21 cellular contexts compared by ENCODE assay signal in genomic region chr7:93202594-93203273, GRCh38. TPM values are rescaled to one million over a fixed set of nuclear protein-coding genes. Genes with fewer than 3 reads are reported as not detected.
"Had no signal": no experiment of that assay in that cellular context is flagged by ENCODE, and none has a peak within 500 bp of the region (broad histone marks: within the 10 kb centered on the region; RNA-seq: fewer than 3 reads in every experiment).

No MANE protein-coding gene starts in this region.

- H3K9me3 Mint-ChIP-seq: activated naive CD4-positive, alpha-beta T cell treated with anti-CD3 and anti-CD28 coated beads, Interleukin-2, amount 50 U/mL, for 72 hours; dendritic cell treated with granulocyte-macrophage colony-stimulating factor and Interleukin-4, amounts not matched to agents 40 ng/mL and 50 ng/mL, for 4 days; nephron; T-helper 1 cell treated with Interleukin-12 subunit alpha and Interleukin-12 subunit beta and Interleukin-4 antibody, amounts not matched to agents 30 μg/mL and 1 μg/mL, for 36 hours had no signal

- DNase-seq: activated CD4-positive, alpha-beta T cell treated with anti-CD3 and anti-CD28 coated beads, Interleukin-2, amount 50 U/mL, for 1 hour; activated CD4-positive, CD25-positive, alpha-beta regulatory T cell treated with anti-CD3 and anti-CD28 coated beads, Interleukin-2, amount 50 U/mL, for 72 hours; activated CD8-positive, alpha-beta memory T cell treated with anti-CD3 and anti-CD28 coated beads, Interleukin-2, amount 50 U/mL, for 4 hours; activated effector memory CD4-positive, alpha-beta T cell treated with anti-CD3 and anti-CD28 coated beads, Interleukin-2, amount 50 U/mL, for 16 hours; activated T-cell treated with anti-CD3 and anti-CD28 coated beads, Interleukin-2, amount 50 U/mL, for 48 hours; effector memory CD4-positive, alpha-beta T cell; hippocampal formation; islet precursor cell; lower lobe of right lung; nucleus accumbens; posterior cingulate gyrus; retina; spleen; stimulated activated CD4-positive, alpha-beta T cell treated with anti-CD3 and anti-CD28 coated beads, Interleukin-4, amount 100 ng/mL, for 4 hours; stimulated activated naive CD4-positive, alpha-beta T cell; thyroid gland had no signal

- H3K27ac ChIP-seq: lower lobe of right lung, spleen, thyroid gland had no signal

- H3K4me3 ChIP-seq: lower lobe of right lung, spleen, thyroid gland had no signal

- H3K4me3 Mint-ChIP-seq: dendritic cell treated with granulocyte-macrophage colony-stimulating factor and Interleukin-4, amounts not matched to agents 40 ng/mL and 50 ng/mL, for 4 days; nephron; T-helper 1 cell treated with Interleukin-12 subunit alpha and Interleukin-12 subunit beta and Interleukin-4 antibody, amounts not matched to agents 30 μg/mL and 1 μg/mL, for 36 hours had no signal

- H3K36me3 Mint-ChIP-seq: activated naive CD4-positive, alpha-beta T cell treated with anti-CD3 and anti-CD28 coated beads, Interleukin-2, amount 50 U/mL, for 72 hours had no signal

- H3K27ac Mint-ChIP-seq: activated naive CD4-positive, alpha-beta T cell treated with anti-CD3 and anti-CD28 coated beads, Interleukin-2, amount 50 U/mL, for 72 hours; dendritic cell treated with granulocyte-macrophage colony-stimulating factor and Interleukin-4, amounts not matched to agents 40 ng/mL and 50 ng/mL, for 4 days; nephron; T-helper 1 cell treated with Interleukin-12 subunit alpha and Interleukin-12 subunit beta and Interleukin-4 antibody, amounts not matched to agents 30 μg/mL and 1 μg/mL, for 36 hours had no signal

- ATAC-seq: activated naive CD4-positive, alpha-beta T cell treated with anti-CD3 and anti-CD28 coated beads, Interleukin-2, amount 50 U/mL, for 72 hours had no signal

- H3K27me3 ChIP-seq: spleen, thyroid gland had no signal

- H3K4me1 ChIP-seq: lower lobe of right lung, spleen, thyroid gland had no signal

- H3K36me3 ChIP-seq: lower lobe of right lung, spleen, thyroid gland had no signal

- H3K9me3 ChIP-seq: lower lobe of right lung, spleen, thyroid gland had no signal

- H3K4me1 Mint-ChIP-seq: nephron had no signal

RNA-seq across cellular contexts. Expression of gene HEPACAM2, which starts 23.5 kb away (rescaled TPM):
- total RNA-seq: bronchial epithelial cell had no signal
